In the genomic region with DNA sequence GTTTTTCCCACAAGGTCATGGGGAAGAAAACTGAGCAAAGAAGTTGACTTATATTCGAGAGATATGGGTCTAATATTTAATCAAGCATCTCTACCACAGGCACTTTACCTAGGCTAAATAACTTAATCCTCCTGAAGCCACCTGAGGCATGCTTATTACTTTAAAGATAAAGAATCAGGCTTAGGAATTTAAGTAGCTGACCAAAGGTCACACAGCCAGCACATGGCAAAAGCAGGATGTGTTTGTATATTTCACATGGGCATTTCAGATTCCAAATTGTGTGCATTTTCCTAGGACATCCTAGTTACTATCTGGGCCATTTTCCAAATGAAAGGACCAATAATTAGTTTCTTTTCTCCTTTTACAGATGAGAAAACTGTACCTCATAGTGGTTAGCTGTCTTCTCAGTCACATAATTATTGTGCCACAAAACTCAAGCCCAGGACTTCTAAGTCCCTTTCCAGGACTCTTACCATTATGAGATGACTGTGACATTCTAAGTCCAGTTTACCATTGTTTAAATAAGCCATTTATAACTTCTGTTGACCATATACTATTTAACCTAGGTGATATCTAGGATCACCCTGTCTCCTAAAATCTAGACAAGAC, we compare ENCODE assay signal across 36 cellular contexts.
"Had no signal": no experiment of that assay in that cellular context is flagged by ENCODE, and none has a peak within 500 bp of the region (broad histone marks: within the 10 kb centered on the region; RNA-seq: fewer than 3 reads in every experiment).

No MANE protein-coding gene starts in this region.

- H3K36me3 ChIP-seq: adrenal gland, brain microvascular endothelial cell, breast epithelium had no signal

- H3K4me1 ChIP-seq: adrenal gland, body of pancreas, breast epithelium had no signal

- H3K4me3 Mint-ChIP-seq: activated B cell treated with CpG ODN at 0.5 μM for 24 hours; activated CD4-positive, alpha-beta memory T cell treated with anti-CD3 and anti-CD28 coated beads for 36 hours; activated CD4-positive, alpha-beta T cell treated with anti-CD3 and anti-CD28 coated beads, Interleukin-2, amount 10 ng/mL, durations not matched to agents 24 days and 14 days; activated CD8-positive, alpha-beta T cell treated with anti-CD3 and anti-CD28 coated beads for 36 hours; activated naive CD8-positive, alpha-beta T cell treated with anti-CD3 and anti-CD28 coated beads for 36 hours; activated T-cell treated with anti-CD3 and anti-CD28 coated beads, Interleukin-2, amount 50 U/mL, for 4 hours; activated T-cell treated with anti-CD3 and anti-CD28 coated beads, Interleukin-2, amount 50 U/mL, for 72 hours; activated T-helper 1 cell treated with anti-CD3 and anti-CD28 coated beads, Interleukin-12 subunit alpha, Interleukin-12 subunit beta, Interleukin-2, Interleukin-4 antibody, amounts not matched to agents 30 ng/mL and 10 ng/mL and 1 ng/mL, durations not matched to agents 14 hours and 24 hours and 36 hours; activated T-helper 17 cell treated with anti-CD3 and anti-CD28 coated beads, Interleukin-2, amount 50 U/mL, for 72 hours; T-helper 1 cell treated with Interleukin-12 subunit alpha and Interleukin-12 subunit beta and Interleukin-4 antibody, amounts not matched to agents 30 μg/mL and 1 μg/mL, for 36 hours; T-helper 2 cell treated with Interferon-gamma antibody and Interleukin-4, amounts not matched to agents 5 μg/mL and 100 μg/mL, for 36 hours had no signal

- FAIRE-seq: astrocyte, TTC549 had no signal

- H3K27ac Mint-ChIP-seq: activated B cell treated with CpG ODN at 0.5 μM for 24 hours; activated CD4-positive, alpha-beta memory T cell treated with anti-CD3 and anti-CD28 coated beads for 36 hours; activated CD4-positive, alpha-beta T cell treated with anti-CD3 and anti-CD28 coated beads, Interleukin-2, amount 10 ng/mL, durations not matched to agents 24 days and 14 days; activated CD8-positive, alpha-beta T cell treated with anti-CD3 and anti-CD28 coated beads for 36 hours; activated naive CD4-positive, alpha-beta T cell treated with anti-CD3 and anti-CD28 coated beads, Interleukin-2, amount 50 U/mL, for 72 hours; activated naive CD8-positive, alpha-beta T cell treated with anti-CD3 and anti-CD28 coated beads for 36 hours; activated T-cell treated with anti-CD3 and anti-CD28 coated beads, Interleukin-2, amount 50 U/mL, for 72 hours; activated T-helper 1 cell treated with anti-CD3 and anti-CD28 coated beads, Interleukin-12 subunit alpha, Interleukin-12 subunit beta, Interleukin-2, Interleukin-4 antibody, amounts not matched to agents 30 ng/mL and 10 ng/mL and 1 ng/mL, durations not matched to agents 14 hours and 24 hours and 36 hours; activated T-helper 17 cell treated with anti-CD3 and anti-CD28 coated beads, Interleukin-2, amount 50 U/mL, for 72 hours; T-helper 1 cell treated with Interleukin-12 subunit alpha and Interleukin-12 subunit beta and Interleukin-4 antibody, amounts not matched to agents 30 μg/mL and 1 μg/mL, for 36 hours; T-helper 2 cell treated with Interferon-gamma antibody and Interleukin-4, amounts not matched to agents 5 μg/mL and 100 μg/mL, for 36 hours had no signal

- DNase-seq: activated B cell treated with CpG ODN at 0.5 μM for 24 hours; activated CD4-positive, alpha-beta memory T cell treated with anti-CD3 and anti-CD28 coated beads for 36 hours; activated CD4-positive, alpha-beta T cell treated with anti-CD3 and anti-CD28 coated beads for 4 hours; activated CD4-positive, alpha-beta T cell treated with anti-CD3 and anti-CD28 coated beads, Interleukin-2, amount 10 ng/mL, durations not matched to agents 24 days and 14 days; activated CD4-positive, alpha-beta T cell treated with anti-CD3 and anti-CD28 coated beads, Interleukin-2, amount 50 U/mL, for 1 hour; activated CD4-positive, alpha-beta T cell treated with anti-CD3 and anti-CD28 coated beads, Interleukin-2, amount 50 U/mL, for 4 hours; activated CD4-positive, CD25-positive, alpha-beta regulatory T cell treated with anti-CD3 and anti-CD28 coated beads, Interleukin-2, amount 50 U/mL, for 72 hours; activated CD8-positive, alpha-beta memory T cell treated with anti-CD3 and anti-CD28 coated beads, Interleukin-2, amount 50 U/mL, for 4 hours; activated CD8-positive, alpha-beta T cell treated with anti-CD3 and anti-CD28 coated beads for 36 hours; activated effector memory CD4-positive, alpha-beta T cell treated with anti-CD3 and anti-CD28 coated beads, Interleukin-2, amount 50 U/mL, for 16 hours; activated gamma-delta T cell treated with Interleukin-2 at 50 U/mL for 16 hours; activated naive CD4-positive, alpha-beta T cell; activated naive CD4-positive, alpha-beta T cell treated with anti-CD3 and anti-CD28 coated beads, Interleukin-2, amount 50 U/mL, for 16 hours; activated naive CD8-positive, alpha-beta T cell treated with anti-CD3 and anti-CD28 coated beads for 36 hours; activated T-cell treated with anti-CD3 and anti-CD28 coated beads for 4 hours; activated T-cell treated with anti-CD3 and anti-CD28 coated beads, Interleukin-2, amount 50 U/mL, for 1 hour; activated T-cell treated with anti-CD3 and anti-CD28 coated beads, Interleukin-2, amount 50 U/mL, for 4 hours; activated T-cell treated with anti-CD3 and anti-CD28 coated beads, Interleukin-2, amount 50 U/mL, for 72 hours; adrenal gland; amniotic stem cell; aorta; body of pancreas; brain microvascular endothelial cell; central memory CD4-positive, alpha-beta T cell; T-helper 1 cell; T-helper 2 cell; T-helper 9 cell had no signal

- H3K4me3 ChIP-seq: adrenal gland, body of pancreas, breast epithelium had no signal

- ATAC-seq: activated CD8-positive, alpha-beta T cell treated with anti-CD3 and anti-CD28 coated beads for 36 hours; activated naive CD4-positive, alpha-beta T cell treated with anti-CD3 and anti-CD28 coated beads, Interleukin-2, amount 50 U/mL, for 72 hours; activated T-cell treated with anti-CD3 and anti-CD28 coated beads, Interleukin-2, amount 50 U/mL, for 4 hours; activated T-cell treated with anti-CD3 and anti-CD28 coated beads, Interleukin-2, amount 50 U/mL, for 72 hours; activated T-helper 17 cell treated with anti-CD3 and anti-CD28 coated beads, Interleukin-2, amount 50 U/mL, for 72 hours; body of pancreas had no signal

- H3K9me3 ChIP-seq: adrenal gland, body of pancreas, breast epithelium had no signal

- H3K27ac ChIP-seq: adrenal gland, body of pancreas, brain microvascular endothelial cell, breast epithelium, VCaP had no signal

- H3K36me3 Mint-ChIP-seq: activated CD4-positive, alpha-beta memory T cell treated with anti-CD3 and anti-CD28 coated beads for 36 hours; activated naive CD4-positive, alpha-beta T cell treated with anti-CD3 and anti-CD28 coated beads, Interleukin-2, amount 50 U/mL, for 72 hours; activated naive CD8-positive, alpha-beta T cell treated with anti-CD3 and anti-CD28 coated beads for 36 hours had no signal

- H3K9me3 Mint-ChIP-seq: activated B cell treated with CpG ODN at 0.5 μM for 24 hours; activated CD4-positive, alpha-beta memory T cell treated with anti-CD3 and anti-CD28 coated beads for 36 hours; activated CD4-positive, alpha-beta T cell treated with anti-CD3 and anti-CD28 coated beads, Interleukin-2, amount 10 ng/mL, durations not matched to agents 24 days and 14 days; activated CD8-positive, alpha-beta T cell treated with anti-CD3 and anti-CD28 coated beads for 36 hours; activated naive CD4-positive, alpha-beta T cell treated with anti-CD3 and anti-CD28 coated beads, Interleukin-2, amount 50 U/mL, for 72 hours; activated T-cell treated with anti-CD3 and anti-CD28 coated beads, Interleukin-2, amount 50 U/mL, for 4 hours; activated T-helper 17 cell treated with anti-CD3 and anti-CD28 coated beads, Interleukin-2, amount 50 U/mL, for 72 hours; T-helper 2 cell treated with Interferon-gamma antibody and Interleukin-4, amounts not matched to agents 5 μg/mL and 100 μg/mL, for 36 hours had no signal

- H3K27me3 ChIP-seq: adrenal gland, body of pancreas, brain microvascular endothelial cell, breast epithelium had no signal

- H3K4me1 Mint-ChIP-seq: activated T-helper 17 cell treated with anti-CD3 and anti-CD28 coated beads, Interleukin-2, amount 50 U/mL, for 72 hours had no signal
